ENCODE assay signal across 8 cellular contexts in the genomic region with DNA sequence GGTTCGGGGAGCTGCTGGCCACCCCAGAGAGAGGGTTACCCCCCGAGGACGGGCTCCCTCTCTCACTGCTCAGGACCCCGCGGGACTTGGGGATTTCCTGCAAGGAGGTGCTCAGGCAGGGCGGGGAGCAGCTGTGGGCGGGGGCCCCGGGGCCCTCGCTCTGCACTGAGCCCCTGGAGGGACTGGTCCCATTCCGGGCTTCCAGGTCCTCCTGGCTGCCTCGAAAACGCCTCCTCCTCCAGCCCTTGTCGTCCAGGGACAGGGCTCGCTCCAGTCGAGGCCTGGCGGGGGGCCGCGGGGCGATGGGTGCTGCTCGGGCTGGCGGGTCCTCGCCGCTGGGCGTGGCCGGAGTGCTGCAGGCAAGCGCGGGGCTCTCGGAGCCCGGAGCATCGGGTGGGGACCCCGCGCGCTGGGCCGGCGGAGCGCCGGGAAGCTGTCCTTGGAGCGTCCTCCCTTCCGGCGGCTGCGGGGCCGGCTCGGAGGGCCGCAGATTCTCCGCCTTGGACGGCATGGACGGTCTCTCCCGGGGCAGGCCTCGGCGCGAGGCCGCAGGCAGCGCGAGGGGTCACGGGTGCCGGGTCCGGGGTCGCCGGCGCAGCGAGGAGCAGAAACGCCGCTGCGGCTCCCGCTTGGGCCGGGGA. TPM values are rescaled to one million over a fixed set of nuclear protein-coding genes. Genes with fewer than 3 reads are reported as not detected.
DNase-seq lines count a peak whose midpoint lies in the region; ATAC-seq and TF ChIP-seq lines count a peak whose summit lies in the region.

No MANE protein-coding gene starts in this region.

- DNase-seq in CMK (ENCODE audit: low read depth) (peak; percentile 12), HT1080 (ENCODE audit: low read depth) (peak; percentile 32), dorsolateral prefrontal cortex (peak in 1 of 10 donors; percentile 50), mesendoderm (peak; percentile 26), NCI-H128 (lab: John Stamatoyannopoulos, UW; ENCODE audit: unreplicated experiment) (no peak)
- peak; percentile 50 to 62 for DNase-seq in activated CD4-positive, alpha-beta T cell treated with anti-CD3 and anti-CD28 coated beads for 4 hours
- peak; percentile 38 for DNase-seq in stimulated activated CD8-positive, alpha-beta memory T cell treated with anti-CD3 and anti-CD28 coated beads, Interleukin-4, amount 100 ng/mL, for 24 hours (ENCODE audit: low read depth)

- peak overlapping the region; percentile 89 for H3K9ac ChIP-seq in mesendoderm (ENCODE audit: low read length)

- peak overlapping the region in 46 of 59 donors; percentile 16 to 89 (median 65) for H3K27ac ChIP-seq in dorsolateral prefrontal cortex
- peak overlapping the region; percentile 31 for H3K27ac ChIP-seq in mesendoderm (ENCODE audit: low read depth, low read length)

- no peak overlapping the region for H2AK5ac ChIP-seq in mesendoderm (ENCODE audit: low read length)

- no peak overlapping the region for H2BK120ac ChIP-seq in mesendoderm (ENCODE audit: low read depth, low read length)

- peak overlapping the region; percentile 96 for H3K56ac ChIP-seq in mesendoderm (ENCODE audit: low read length)

- peak overlapping the region; percentile 72 for H3K4ac ChIP-seq in mesendoderm (ENCODE audit: low read depth, low read length)

- peak overlapping the region; percentile 43 for H3K18ac ChIP-seq in mesendoderm (ENCODE audit: low read length)

- H4K5ac ChIP-seq in mesendoderm (ENCODE audit: low read length): no peak overlapping the region

- no peaks in the 10 kb centered on the region for H3K4me1 ChIP-seq in mesendoderm (ENCODE audit: control insufficient read depth, low read depth, low read length)

- peaks cover 10% of the 10 kb centered on the region for H3K79me1 ChIP-seq in mesendoderm (ENCODE audit: low read length)

- no peak for TF ChIP-seq CTCF in dorsolateral prefrontal cortex (IDR thresholded peaks at IDR 0.05 in 54 of 56, conservative IDR thresholded peaks at IDR 0.05 in 2 of 56; ENCODE audit: low read depth in 1 of 56, partially characterized antibody in 56 of 56)

- H2BK15ac ChIP-seq in mesendoderm (replicated peaks; ENCODE audit: low read depth): no peak overlapping the region

- H3K23ac ChIP-seq in mesendoderm (ENCODE audit: low read length): peak overlapping the region; percentile 66

- peaks cover 2% of the 10 kb centered on the region for H3K36me3 ChIP-seq in mesendoderm (ENCODE audit: control insufficient read depth, insufficient read depth, low read length)

- no CpG with 5 or more reads among the region's 66 CpGs for WGBS in mesendoderm (ENCODE audit: extremely low coverage, insufficient coverage, low lambda C conversion rate)

- intact Hi-C loops in dorsolateral prefrontal cortex (cut with DNase I): loop anchor here in 1 of 2 donors (5.0 kb wide), 1 partner anchor 37 kb away; a partner anchor contains a TSS

- ATAC-seq in GM19468 (IDR thresholded peaks at IDR 0.05; ENCODE audit: extremely low read depth, unreplicated experiment): peak; percentile 10

- H3K4me3 ChIP-seq in dorsolateral prefrontal cortex (peak overlapping the region; percentile 66 to 95 (median 82)), mesendoderm (ENCODE audit: low read length) (peak overlapping the region; percentile 85)

- H4K8ac ChIP-seq in mesendoderm (ENCODE audit: low read depth, low read length): peak overlapping the region; percentile 39

- no peak overlapping the region for H2BK5ac ChIP-seq in mesendoderm (ENCODE audit: low read length)

- H3K27me3 ChIP-seq in dorsolateral prefrontal cortex (no peaks in the 10 kb centered on the region), mesendoderm (ENCODE audit: insufficient read depth, low read length, poor library complexity) (no peaks in the 10 kb centered on the region)

- H3K4me2 ChIP-seq in mesendoderm (ENCODE audit: low read length): peak overlapping the region; percentile 88

- H3K79me2 ChIP-seq in mesendoderm (ENCODE audit: control insufficient read depth, insufficient read depth, low read length): peaks cover 6% of the 10 kb centered on the region

RNA-seq across cellular contexts. Expression of a gene that starts 0.6 kb away (rescaled TPM):
- total RNA-seq in HT1080 (2014; rRNA removed; shearing (Covaris generic)): 12.1 and 16.6 TPM in 2 replicates
- polyA plus RNA-seq in HT1080 (2015; cell fraction: cytosol; rRNA removed): 13.1 and 13.2 TPM in 2 replicates
- polyA plus RNA-seq in HT1080 (2015; cell fraction: nucleus; rRNA removed): 31.6 and 32.2 TPM in 2 replicates
- total RNA-seq in dorsolateral prefrontal cortex: 10 to 100 TPM; 16.7 to 35.7 (median 23.5) TPM
- 7.3 TPM for polyA plus RNA-seq in mesendoderm (2013, experiment 1 of 2)
- polyA plus RNA-seq in mesendoderm (2013, experiment 2 of 2): 7.3 TPM

RNA-seq across cellular contexts. Expression of a gene that starts 28.6 kb away (rescaled TPM):
- 88.6 and 104 TPM in 2 replicates for total RNA-seq in HT1080 (2014; rRNA removed; shearing (Covaris generic))
- polyA plus RNA-seq in HT1080 (2015; cell fraction: cytosol; rRNA removed): 78.0 and 124 TPM in 2 replicates
- polyA plus RNA-seq in HT1080 (2015; cell fraction: nucleus; rRNA removed): 243 and 380 TPM in 2 replicates
- total RNA-seq in dorsolateral prefrontal cortex: 10 to 100 TPM; 39.7 to 75.4 (median 53.0) TPM
- polyA plus RNA-seq in mesendoderm (2013, experiment 1 of 2): 41.2 TPM
- 43.3 TPM for polyA plus RNA-seq in mesendoderm (2013, experiment 2 of 2)

RNA-seq across cellular contexts. Expression of a gene that starts 28.6 kb away (rescaled TPM):
- 114 and 125 TPM in 2 replicates for total RNA-seq in HT1080 (2014; rRNA removed; shearing (Covaris generic))
- 97.4 and 107 TPM in 2 replicates for polyA plus RNA-seq in HT1080 (2015; cell fraction: cytosol; rRNA removed)
- polyA plus RNA-seq in HT1080 (2015; cell fraction: nucleus; rRNA removed): 208 and 250 TPM in 2 replicates
- 10 to 100 TPM; 22.3 to 62.1 (median 38.0) TPM for total RNA-seq in dorsolateral prefrontal cortex
- polyA plus RNA-seq in mesendoderm (2013, experiment 1 of 2): 83.3 TPM
- polyA plus RNA-seq in mesendoderm (2013, experiment 2 of 2): 82.0 TPM

RNA-seq across cellular contexts. Expression of a gene that starts 39.1 kb away (rescaled TPM):
- total RNA-seq in HT1080 (2014; rRNA removed; shearing (Covaris generic)): 13.5 and 15.3 TPM in 2 replicates
- 9.6 and 13.3 TPM in 2 replicates for polyA plus RNA-seq in HT1080 (2015; cell fraction: cytosol; rRNA removed)
- polyA plus RNA-seq in HT1080 (2015; cell fraction: nucleus; rRNA removed): 50.6 and 58.5 TPM in 2 replicates
- 10 to 100 TPM in 119 of 120 experiments, 1 to 10 TPM in 1; 9.8 to 23.9 (median 14.4) TPM for total RNA-seq in dorsolateral prefrontal cortex
- polyA plus RNA-seq in mesendoderm (2013, experiment 1 of 2): 12.5 TPM
- polyA plus RNA-seq in mesendoderm (2013, experiment 2 of 2): 12.5 TPM

RNA-seq across cellular contexts. Expression of a gene that starts 43.8 kb away (rescaled TPM):
- 18.1 and 22.7 TPM in 2 replicates for total RNA-seq in HT1080 (2014; rRNA removed; shearing (Covaris generic))
- polyA plus RNA-seq in HT1080 (2015; cell fraction: cytosol; rRNA removed): 27.6 and 31.9 TPM in 2 replicates
- 115 and 116 TPM in 2 replicates for polyA plus RNA-seq in HT1080 (2015; cell fraction: nucleus; rRNA removed)
- total RNA-seq in dorsolateral prefrontal cortex: 10 to 100 TPM; 52.6 to 89.0 (median 68.2) TPM
- polyA plus RNA-seq in mesendoderm (2013, experiment 1 of 2): 23.8 TPM
- polyA plus RNA-seq in mesendoderm (2013, experiment 2 of 2): 22.3 TPM
